In the genomic region with DNA sequence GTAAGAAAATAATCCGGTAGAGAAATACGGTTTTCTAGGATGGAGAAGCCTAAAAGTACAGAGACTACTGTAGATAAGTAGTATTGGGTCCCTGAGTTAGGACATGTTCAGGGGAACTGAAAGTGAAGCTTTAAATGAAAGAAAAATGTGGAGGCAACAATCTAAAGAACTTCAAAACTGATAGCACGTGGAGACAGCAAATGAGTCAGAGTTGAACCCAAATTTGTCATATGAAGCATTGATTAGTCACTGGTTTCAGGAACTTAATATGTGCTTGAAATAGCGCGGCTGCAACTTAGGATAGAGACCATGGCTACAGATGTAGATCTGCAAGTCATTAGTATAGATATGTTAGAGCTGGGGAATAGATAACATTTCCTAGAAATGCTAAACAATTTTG, we compare ENCODE assay signal across 18 cellular contexts.
A peak's percentile ranks its signal among the peaks of the same experiment; 100 is the strongest.
DNase-seq lines count a peak whose midpoint lies in the region; ATAC-seq and TF ChIP-seq lines count a peak whose summit lies in the region.
"Had no signal": no experiment of that assay in that cellular context is flagged by ENCODE, and none has a peak within 500 bp of the region (broad histone marks: within the 10 kb centered on the region; RNA-seq: fewer than 3 reads in every experiment).

No MANE protein-coding gene starts in this region.

- H3K27ac ChIP-seq in mesenchymal stem cell (ENCODE audit: low read length, poor library complexity, severe bottlenecking): no peak overlapping the region
- no peak overlapping the region for H3K27ac ChIP-seq in gastroesophageal sphincter
- H3K27ac ChIP-seq: parathyroid adenoma, skin epidermis, thoracic aorta had no signal

- WGBS in mesenchymal stem cell: 77% methylated on average over 5 of the region's 5 CpGs
- WGBS in gastroesophageal sphincter (ENCODE audit: low coverage in 1 of 2), 2 donors: 77 to 80% methylated on average over 3 to 5 of the region's 5 CpGs

- no peak overlapping the region for H4K8ac ChIP-seq in mesenchymal stem cell (ENCODE audit: low read length)

- H3K23ac ChIP-seq in mesenchymal stem cell (ENCODE audit: low read length in 2 of 2): no peak overlapping the region

- no peak overlapping the region for H2AK5ac ChIP-seq in mesenchymal stem cell (ENCODE audit: low read length, severe bottlenecking)

- TF ChIP-seq CTCF in omental fat pad (IDR thresholded peaks at IDR 0.05) (no peak), gastroesophageal sphincter (IDR thresholded peaks at IDR 0.05) (no peak)

- no peak overlapping the region for H4K91ac ChIP-seq in mesenchymal stem cell (ENCODE audit: low read length)

- peak overlapping the region; percentile 24 for H3K9ac ChIP-seq in mesenchymal stem cell (ENCODE audit: low read length)
- H3K9ac ChIP-seq: parathyroid adenoma had no signal

- H3K4me1 ChIP-seq in mesenchymal stem cell (ENCODE audit: control insufficient read depth, insufficient read depth, low read depth, low read length): no peaks in the 10 kb centered on the region
- H3K4me1 ChIP-seq in gastroesophageal sphincter: no peaks in the 10 kb centered on the region
- H3K4me1 ChIP-seq: parathyroid adenoma had no signal

- H2BK15ac ChIP-seq in mesenchymal stem cell (ENCODE audit: low read depth, poor library complexity, severe bottlenecking): no peak overlapping the region

- H3K79me1 ChIP-seq in mesenchymal stem cell (replicated peaks; ENCODE audit: low read length, poor library complexity, severe bottlenecking): no peaks in the 10 kb centered on the region

- H3K36me3 ChIP-seq in mesenchymal stem cell (ENCODE audit: control insufficient read depth in 1 of 2, insufficient read depth in 2 of 2, low read depth in 1 of 2, low read length in 2 of 2) (no peaks in the 10 kb centered on the region), gastroesophageal sphincter (no peaks in the 10 kb centered on the region)
- H3K36me3 ChIP-seq: thoracic aorta had no signal

- H3K9me3 ChIP-seq in mesenchymal stem cell (ENCODE audit: control insufficient read depth, low read length): no peaks in the 10 kb centered on the region
- no peaks in the 10 kb centered on the region for H3K9me3 ChIP-seq in gastroesophageal sphincter
- H3K9me3 ChIP-seq: thoracic aorta had no signal

- no peak overlapping the region for H2BK5ac ChIP-seq in mesenchymal stem cell (ENCODE audit: low read depth, low read length, poor library complexity, severe bottlenecking)

- no peak overlapping the region for H3K14ac ChIP-seq in mesenchymal stem cell (ENCODE audit: low read length in 2 of 2)

- peak; percentile 79 for ATAC-seq in GM18867 (IDR thresholded peaks at IDR 0.05; ENCODE audit: unreplicated experiment)
- ATAC-seq in HG03378 (IDR thresholded peaks at IDR 0.05; ENCODE audit: unreplicated experiment): peak; percentile 53
- no peak for ATAC-seq in omental fat pad (ENCODE audit: low FRiP score)
- ATAC-seq in gastroesophageal sphincter: no peak
- ATAC-seq in HG03039 (IDR thresholded peaks at IDR 0.05; ENCODE audit: unreplicated experiment): no peak
- ATAC-seq: activated CD4-positive, alpha-beta T cell treated with anti-CD3 and anti-CD28 coated beads for 36 hours; HCT116 had no signal

- H2BK120ac ChIP-seq in mesenchymal stem cell (ENCODE audit: low read depth, low read length): no peak overlapping the region

- peak; percentile 3 for DNase-seq in RPMI8226
- DNase-seq in mesenchymal stem cell: no peak
- DNase-seq in omental fat pad (ENCODE audit: low spot score): no peak
- DNase-seq: activated CD4-positive, alpha-beta T cell treated with anti-CD3 and anti-CD28 coated beads for 36 hours; activated CD8-positive, alpha-beta memory T cell treated with anti-CD3 and anti-CD28 coated beads, Interleukin-2, amount 50 U/mL, for 4 hours; activated gamma-delta T cell; anterior cingulate cortex; endodermal cell; NCI-H1417; NCI-H2227 treated with DMSO at 0.1 percent for 48 hours had no signal

- H3K4me2 ChIP-seq in mesenchymal stem cell (ENCODE audit: low read length, poor library complexity, severe bottlenecking): no peak overlapping the region

- H3K27me3 ChIP-seq in mesenchymal stem cell (ENCODE audit: control insufficient read depth in 1 of 2, insufficient read depth in 1 of 2, low read length in 2 of 2) (no peaks in the 10 kb centered on the region), gastroesophageal sphincter (no peaks in the 10 kb centered on the region)

- no peak overlapping the region for H3K18ac ChIP-seq in mesenchymal stem cell (ENCODE audit: low read depth in 1 of 2, low read length in 2 of 2)

- no peak overlapping the region for H2BK12ac ChIP-seq in mesenchymal stem cell (ENCODE audit: low read length in 2 of 2)

- no peak overlapping the region for H3K4ac ChIP-seq in mesenchymal stem cell (ENCODE audit: low read depth in 1 of 2, low read length in 2 of 2)

- no peak for TF ChIP-seq POLR2A in gastroesophageal sphincter (IDR thresholded peaks at IDR 0.05)

- no peak for TF ChIP-seq EP300 in gastroesophageal sphincter (IDR thresholded peaks at IDR 0.05)

- H3K4me3 ChIP-seq in mesenchymal stem cell (ENCODE audit: insufficient read depth in 1 of 2, low read depth in 1 of 2, low read length in 2 of 2) (no peak overlapping the region), gastroesophageal sphincter (no peak overlapping the region)
- H3K4me3 ChIP-seq: skin epidermis, thoracic aorta had no signal

- H2AFZ ChIP-seq in mesenchymal stem cell (ENCODE audit: low read depth, low read length): no peak overlapping the region
- H2AFZ ChIP-seq: parathyroid adenoma had no signal

Comparison
In these comparisons a context has a peak if more than half of its experiments do, and no peak if none do; other contexts are left out.
1. ATAC-seq: peak in GM18867 (single experiment) and HG03378 (single experiment); none in omental fat pad (single experiment), gastroesophageal sphincter (single experiment) and HG03039 (single experiment).